21 cellular contexts compared by ENCODE assay signal in the genomic region with DNA sequence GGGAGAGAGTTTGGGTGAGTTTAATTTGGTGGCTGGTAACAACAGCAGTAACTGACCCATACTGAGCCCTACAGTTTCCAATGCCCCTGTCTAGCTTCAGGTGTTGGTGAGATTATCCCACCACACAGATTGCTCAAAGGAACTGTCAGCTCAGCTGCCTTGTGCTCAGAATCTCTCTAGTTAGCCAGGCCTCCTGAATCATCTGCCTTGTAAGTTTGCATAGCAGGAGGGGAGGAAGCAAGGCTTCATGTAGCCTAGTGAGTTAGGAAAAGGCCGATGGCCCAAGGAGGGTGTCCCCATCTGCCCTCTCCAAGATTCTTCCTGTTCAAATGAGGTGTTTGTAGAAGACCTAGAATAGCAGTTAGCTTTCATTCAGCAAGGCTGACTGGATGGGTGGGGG.
DNase-seq lines count a peak whose midpoint lies in the region; ATAC-seq and TF ChIP-seq lines count a peak whose summit lies in the region.
"Had no signal": no experiment of that assay in that cellular context is flagged by ENCODE, and none has a peak within 500 bp of the region (broad histone marks: within the 10 kb centered on the region; RNA-seq: fewer than 3 reads in every experiment).

No MANE protein-coding gene starts in this region.

- H3K9me3 Mint-ChIP-seq in activated naive CD8-positive, alpha-beta T cell treated with anti-CD3 and anti-CD28 coated beads, Interleukin-2, amount 10 ng/mL, durations not matched to agents 7 days and 5 days = no peaks in the 10 kb centered on the region
- no peaks in the 10 kb centered on the region for H3K9me3 Mint-ChIP-seq in activated naive CD8-positive, alpha-beta T cell treated with anti-CD3 and anti-CD28 coated beads, Interleukin-2, amount 50 U/mL, for 24 hours
- H3K9me3 Mint-ChIP-seq in glutamatergic neuron (ENCODE audit: unreplicated experiment) = no peaks in the 10 kb centered on the region
- H3K9me3 Mint-ChIP-seq: activated naive CD4-positive, alpha-beta T cell treated with anti-CD3 and anti-CD28 coated beads for 36 hours; CD8-positive, alpha-beta T cell; stimulated activated memory B cell treated with anti-CD40 and anti-IgM and Interleukin-4, amounts not matched to agents 10 μg/mL and 1 μg/mL and 100 μg/mL, for 72 hours; T-helper 2 cell treated with Interferon-gamma antibody and Interleukin-4, amounts not matched to agents 5 μg/mL and 100 μg/mL, for 36 hours had no signal

- peaks cover 61% of the 10 kb centered on the region for H3K4me1 ChIP-seq in RWPE2 (ENCODE audit: insufficient read depth, poor library complexity, severe bottlenecking)
- peaks cover 45 to 82% (median 66%) of the 10 kb centered on the region in 4 donors for H3K4me1 ChIP-seq in esophagus muscularis mucosa

- POLR2A ChIA-PET in activated naive CD8-positive, alpha-beta T cell treated with anti-CD3 and anti-CD28 coated beads, Interleukin-2, amount 10 ng/mL, durations not matched to agents 7 days and 5 days (lab: Charles Lee) = no interaction called here

- H3K27me3 ChIP-seq in RWPE2 (ENCODE audit: insufficient read depth, poor library complexity, severe bottlenecking) (no peaks in the 10 kb centered on the region), esophagus muscularis mucosa (no peaks in the 10 kb centered on the region)
- H3K27me3 ChIP-seq: pancreas had no signal

- no peak for ATAC-seq in activated naive CD8-positive, alpha-beta T cell treated with anti-CD3 and anti-CD28 coated beads, Interleukin-2, amount 10 ng/mL, durations not matched to agents 7 days and 5 days (ENCODE audit: low read depth)
- no peak for ATAC-seq in activated naive CD8-positive, alpha-beta T cell treated with anti-CD3 and anti-CD28 coated beads, Interleukin-2, amount 50 U/mL, for 24 hours
- no peak for ATAC-seq in RWPE2 (ENCODE audit: low read depth)
- ATAC-seq: CD8-positive, alpha-beta T cell; pancreas; stimulated activated memory B cell treated with anti-CD40 and anti-IgM and Interleukin-4, amounts not matched to agents 10 μg/mL and 1 μg/mL and 100 μg/mL, for 72 hours had no signal

- H3K36me3 ChIP-seq in RWPE2 (ENCODE audit: low read depth) (peaks cover 56% of the 10 kb centered on the region), esophagus muscularis mucosa (peaks cover 0 to 8% (median 2%) of the 10 kb centered on the region in 4 donors)
- H3K36me3 ChIP-seq: pancreas had no signal

- no peak for TF ChIP-seq POLR2A in esophagus muscularis mucosa (IDR thresholded peaks at IDR 0.05; ENCODE audit: low read depth)

- H3K27ac ChIP-seq in RWPE2 (ENCODE audit: poor library complexity, severe bottlenecking) (peak overlapping the region; percentile 99), esophagus muscularis mucosa (replicated peaks in 1 of 4) (peak overlapping the region; percentile 74 to 78 (median 74))
- H3K27ac ChIP-seq: HL-60, pancreas had no signal

- H3K27ac Mint-ChIP-seq in activated naive CD8-positive, alpha-beta T cell treated with anti-CD3 and anti-CD28 coated beads, Interleukin-2, amount 10 ng/mL, durations not matched to agents 7 days and 5 days = peak overlapping the region; percentile 40
- no peak overlapping the region for H3K27ac Mint-ChIP-seq in activated naive CD8-positive, alpha-beta T cell treated with anti-CD3 and anti-CD28 coated beads, Interleukin-2, amount 50 U/mL, for 24 hours
- H3K27ac Mint-ChIP-seq in glutamatergic neuron (ENCODE audit: unreplicated experiment) = no peak overlapping the region
- H3K27ac Mint-ChIP-seq: activated naive CD4-positive, alpha-beta T cell treated with anti-CD3 and anti-CD28 coated beads for 36 hours; CD8-positive, alpha-beta T cell; stimulated activated memory B cell treated with anti-CD40 and anti-IgM and Interleukin-4, amounts not matched to agents 10 μg/mL and 1 μg/mL and 100 μg/mL, for 72 hours; T-helper 2 cell treated with Interferon-gamma antibody and Interleukin-4, amounts not matched to agents 5 μg/mL and 100 μg/mL, for 36 hours had no signal

- peaks cover 5% of the 10 kb centered on the region for H3K36me3 Mint-ChIP-seq in activated naive CD8-positive, alpha-beta T cell treated with anti-CD3 and anti-CD28 coated beads, Interleukin-2, amount 10 ng/mL, durations not matched to agents 7 days and 5 days
- H3K36me3 Mint-ChIP-seq in activated naive CD8-positive, alpha-beta T cell treated with anti-CD3 and anti-CD28 coated beads, Interleukin-2, amount 50 U/mL, for 24 hours (ENCODE audit: low read depth) = peaks cover 7% of the 10 kb centered on the region
- no peaks in the 10 kb centered on the region for H3K36me3 Mint-ChIP-seq in glutamatergic neuron (ENCODE audit: unreplicated experiment)
- H3K36me3 Mint-ChIP-seq: CD8-positive, alpha-beta T cell; stimulated activated memory B cell treated with anti-CD40 and anti-IgM and Interleukin-4, amounts not matched to agents 10 μg/mL and 1 μg/mL and 100 μg/mL, for 72 hours had no signal

- no peaks in the 10 kb centered on the region for H3K9me3 ChIP-seq in RWPE2 (ENCODE audit: severe bottlenecking)
- H3K9me3 ChIP-seq in esophagus muscularis mucosa = no peaks in the 10 kb centered on the region
- H3K9me3 ChIP-seq: pancreas had no signal

- DNase-seq in activated naive CD8-positive, alpha-beta T cell treated with anti-CD3 and anti-CD28 coated beads, Interleukin-2, amount 10 ng/mL, durations not matched to agents 7 days and 5 days = no peak
- DNase-seq in activated naive CD8-positive, alpha-beta T cell treated with anti-CD3 and anti-CD28 coated beads, Interleukin-2, amount 50 U/mL, for 24 hours = no peak
- DNase-seq in RWPE2 (ENCODE audit: low spot score) (no peak), esophagus muscularis mucosa (ENCODE audit: extremely low spot score) (no peak), glutamatergic neuron (no peak), posterior cingulate gyrus (no peak), NCI-H1694 treated with DMSO at 0.1 percent for 48 hours (lab: John Stamatoyannopoulos, UW) (no peak)
- peak; percentile 18 for DNase-seq in stimulated activated CD8-positive, alpha-beta memory T cell treated with anti-CD3 and anti-CD28 coated beads, Interleukin-4, amount 100 ng/mL, for 48 hours
- DNase-seq: activated CD4-positive, alpha-beta T cell treated with anti-CD3 and anti-CD28 coated beads for 48 hours; activated naive CD4-positive, alpha-beta T cell treated with anti-CD3 and anti-CD28 coated beads for 36 hours; caudate nucleus; CD8-positive, alpha-beta T cell; DND-41; effector memory CD4-positive, alpha-beta T cell; KG1; NCI-H1105 treated with DMSO at 0.1 percent for 48 hours; NCI-H2171; pancreas had no signal

- H3K4me3 ChIP-seq in RWPE2 (ENCODE audit: severe bottlenecking) (no peak overlapping the region), esophagus muscularis mucosa (no peak overlapping the region)
- H3K4me3 ChIP-seq: pancreas had no signal

- peaks cover 20% of the 10 kb centered on the region for H3K4me1 Mint-ChIP-seq in activated naive CD8-positive, alpha-beta T cell treated with anti-CD3 and anti-CD28 coated beads, Interleukin-2, amount 10 ng/mL, durations not matched to agents 7 days and 5 days
- peaks cover 30% of the 10 kb centered on the region for H3K4me1 Mint-ChIP-seq in activated naive CD8-positive, alpha-beta T cell treated with anti-CD3 and anti-CD28 coated beads, Interleukin-2, amount 50 U/mL, for 24 hours
- peaks cover 11% of the 10 kb centered on the region for H3K4me1 Mint-ChIP-seq in glutamatergic neuron (ENCODE audit: low read depth, unreplicated experiment)

- H3K27me3 Mint-ChIP-seq in activated naive CD8-positive, alpha-beta T cell treated with anti-CD3 and anti-CD28 coated beads, Interleukin-2, amount 10 ng/mL, durations not matched to agents 7 days and 5 days = no peaks in the 10 kb centered on the region
- H3K27me3 Mint-ChIP-seq in activated naive CD8-positive, alpha-beta T cell treated with anti-CD3 and anti-CD28 coated beads, Interleukin-2, amount 50 U/mL, for 24 hours = no peaks in the 10 kb centered on the region
- peaks cover 2% of the 10 kb centered on the region for H3K27me3 Mint-ChIP-seq in glutamatergic neuron (ENCODE audit: unreplicated experiment)

- H3K4me3 Mint-ChIP-seq in activated naive CD8-positive, alpha-beta T cell treated with anti-CD3 and anti-CD28 coated beads, Interleukin-2, amount 10 ng/mL, durations not matched to agents 7 days and 5 days = no peak overlapping the region
- no peak overlapping the region for H3K4me3 Mint-ChIP-seq in activated naive CD8-positive, alpha-beta T cell treated with anti-CD3 and anti-CD28 coated beads, Interleukin-2, amount 50 U/mL, for 24 hours
- no peak overlapping the region for H3K4me3 Mint-ChIP-seq in glutamatergic neuron (ENCODE audit: unreplicated experiment)
- H3K4me3 Mint-ChIP-seq: activated naive CD4-positive, alpha-beta T cell treated with anti-CD3 and anti-CD28 coated beads for 36 hours; CD8-positive, alpha-beta T cell; stimulated activated memory B cell treated with anti-CD40 and anti-IgM and Interleukin-4, amounts not matched to agents 10 μg/mL and 1 μg/mL and 100 μg/mL, for 72 hours; T-helper 2 cell treated with Interferon-gamma antibody and Interleukin-4, amounts not matched to agents 5 μg/mL and 100 μg/mL, for 36 hours had no signal

- TF ChIP-seq CTCF in RWPE2 (IDR thresholded peaks at IDR 0.05; ENCODE audit: poor library complexity, severe bottlenecking) (no peak), esophagus muscularis mucosa (IDR thresholded peaks at IDR 0.05) (no peak), glutamatergic neuron (IDR thresholded peaks at IDR 0.05; ENCODE audit: partially characterized antibody, unreplicated experiment) (no peak)

- WGBS in esophagus muscularis mucosa = 80% methylated on average over 1 of the region's 1 CpG

- no peak for TF ChIP-seq EP300 in esophagus muscularis mucosa (IDR thresholded peaks at IDR 0.05)

- intact Hi-C loops in esophagus muscularis mucosa (cut with DNase I) = no loop called here
- intact Hi-C loops in posterior cingulate gyrus (cut with DNase I) = no loop called here
